In the genomic region with DNA sequence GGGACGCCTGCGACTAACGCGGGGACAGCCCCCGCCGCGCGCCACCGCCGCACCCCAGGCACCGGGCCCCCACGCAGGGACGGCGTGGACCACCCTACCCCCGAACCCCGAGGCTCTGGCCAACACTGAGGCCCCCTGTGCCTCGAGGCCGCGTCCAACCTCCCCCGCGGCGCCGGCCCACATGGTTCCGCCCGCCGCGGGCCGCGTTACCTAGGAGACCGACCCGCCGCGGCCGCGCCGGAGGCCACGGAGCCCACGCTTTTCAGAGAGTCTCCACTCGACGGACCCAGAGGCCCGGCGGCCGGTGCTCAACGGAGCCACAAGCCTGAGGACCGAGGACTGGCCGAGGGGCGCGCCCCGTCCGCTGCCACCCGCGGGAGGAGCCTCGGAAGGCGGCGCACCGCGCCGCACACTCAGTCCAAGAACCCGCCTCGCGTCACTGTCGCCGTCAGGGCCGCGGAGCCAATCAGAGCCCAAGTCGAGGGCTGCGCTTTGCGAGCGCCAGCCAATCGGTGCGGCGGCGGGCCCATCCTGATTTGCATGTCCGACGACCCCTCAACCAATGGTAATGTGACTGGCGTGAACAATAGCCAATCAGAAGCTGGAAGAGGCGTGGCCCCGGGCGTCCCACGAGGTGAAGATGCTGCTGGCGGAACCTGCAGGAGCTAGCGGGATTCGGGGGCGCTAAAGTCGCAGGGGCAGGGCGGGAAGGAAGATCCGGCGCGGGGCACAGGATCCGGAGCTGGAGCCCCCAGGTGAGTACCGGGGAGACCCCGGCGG, we compare ENCODE assay signal across 8 cellular contexts.
A peak's percentile ranks its signal among the peaks of the same experiment; 100 is the strongest.
DNase-seq lines count a peak whose midpoint lies in the region; ATAC-seq, FAIRE-seq and TF ChIP-seq lines count a peak whose summit lies in the region.

A gene (minus strand): TSS at position 392 of the 780 bp plus-strand sequence. CDS start 6,136 bp downstream, outside the sequence.

- no peak for TF ChIP-seq CTCF in AG09309 (IDR thresholded peaks at IDR 0.05; ENCODE audit: control insufficient read depth, insufficient read depth, low read depth, low read length, missing control alignments)

- FAIRE-seq in islet of Langerhans (lab: Jason Lieb, UNC), result peak; percentile 96

- ATAC-seq in GM19023 (IDR thresholded peaks at IDR 0.05; ENCODE audit: unreplicated experiment) (peak; percentile 92), HG03280 (IDR thresholded peaks at IDR 0.05; ENCODE audit: unreplicated experiment) (peak; percentile 92)
- ATAC-seq in activated CD4-positive, CD25-positive, alpha-beta regulatory T cell treated with anti-CD3 and anti-CD28 coated beads, Interleukin-2, amount 50 U/mL, for 24 hours, result peak; percentile 93 to 96

- peak within 1 kb of the TSS; percentile 62 for H3K4me3 ChIP-seq in AG09309 (ENCODE audit: control insufficient read depth, low read depth, low read length)

- DNase-seq in AG09309 (ENCODE audit: low read depth) (peak; percentile 98), NCI-H446 treated with DMSO at 0.1 percent for 48 hours (lab: John Stamatoyannopoulos, UW) (peak; percentile 99), cerebellar cortex (ENCODE audit: low spot score) (peak; percentile 100)
- DNase-seq in stimulated activated CD4-positive, alpha-beta T cell treated with anti-CD3 and anti-CD28 coated beads, Interleukin-12 subunit alpha, Interleukin-12 subunit beta, amount 100 ng/mL, for 4 hours, result peak; percentile 98

Comparison
In these comparisons a context has a peak if more than half of its experiments do, and no peak if none do; other contexts are left out.
1. Peak in every context shown above with its lines: DNase-seq, ATAC-seq and H3K4me3 ChIP-seq.